ENCODE assay signal across 24 cellular contexts in the genomic region with DNA sequence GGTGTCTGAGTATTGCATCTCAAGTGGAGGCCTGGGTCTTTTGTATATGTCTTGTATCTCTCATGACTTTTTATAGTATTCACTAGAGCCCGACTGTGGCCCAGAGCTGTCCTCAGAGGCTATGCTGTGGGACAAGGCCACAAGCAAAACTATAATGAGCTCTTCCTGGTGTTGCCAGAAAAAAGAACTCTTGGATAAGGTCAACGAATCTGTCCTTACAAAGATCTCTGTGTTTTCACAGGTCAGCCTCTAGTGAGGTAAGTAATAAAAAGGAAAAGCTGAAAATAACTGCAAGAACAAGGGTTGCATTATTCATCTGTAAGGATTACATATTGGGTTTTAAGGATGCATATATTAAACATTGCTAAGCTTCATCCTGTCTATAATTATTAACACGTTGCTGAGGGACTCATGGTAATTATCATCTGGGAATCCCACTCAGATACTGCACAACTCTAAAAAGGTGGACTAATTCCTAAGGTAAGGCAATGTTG.
DNase-seq lines count a peak whose midpoint lies in the region; ATAC-seq and TF ChIP-seq lines count a peak whose summit lies in the region.
"Had no signal": no experiment of that assay in that cellular context is flagged by ENCODE, and none has a peak within 500 bp of the region (broad histone marks: within the 10 kb centered on the region; RNA-seq: fewer than 3 reads in every experiment).

No MANE protein-coding gene starts in this region.

- DNase-seq in PC-3 (no peak), mammary epithelial cell (peak; percentile 32), neural crest cell (ENCODE audit: low read depth, low spot score) (no peak), DMS79 (lab: John Stamatoyannopoulos, UW) (no peak), NCI-H2171 treated with DMSO at 0.1 percent for 48 hours (lab: John Stamatoyannopoulos, UW) (no peak)
- no peak for DNase-seq in activated T-cell treated with anti-CD3 and anti-CD28 coated beads, Interleukin-2, amount 50 U/mL, for 48 hours
- DNase-seq: AML-193; C1 segment of cervical spinal cord; CD8-positive, alpha-beta memory T cell; EL; GF-D8; NCI-H1092 treated with DMSO at 0.1 percent for 48 hours; NCI-H1436 treated with DMSO at 0.1 percent for 48 hours; NCI-H2029; NCI-H345; NCI-H524; NCI-H82; SHP77; SW 1271 had no signal

- BruUV-seq in PC-3 (replicated peaks; lab: Mats Ljungman, UMichigan), result no TSS peak
- BruUV-seq in mammary epithelial cell (replicated peaks; lab: Mats Ljungman, UMichigan), result no TSS peak

- H3K36me3 ChIP-seq in PC-3 (ENCODE audit: low read depth, low read length) (no peaks in the 10 kb centered on the region), mammary epithelial cell (ENCODE audit: insufficient read depth, low read length) (no peaks in the 10 kb centered on the region)

- ATAC-seq in PC-3 (no peak), GM21723 (IDR thresholded peaks at IDR 0.05; ENCODE audit: unreplicated experiment) (no peak)
- ATAC-seq: HepG2 had no signal

- peaks cover 34% of the 10 kb centered on the region for H3K4me1 Mint-ChIP-seq in neural crest cell
- H3K4me1 Mint-ChIP-seq: CD8-positive, alpha-beta memory T cell had no signal

- H3K9ac ChIP-seq in PC-3 (ENCODE audit: low read length) (peak overlapping the region; percentile 9), mammary epithelial cell (ENCODE audit: insufficient read depth, low read length) (no peak overlapping the region)

- CTCF ChIA-PET in PC-3 (lab: Charles Lee) (no interaction called here), mammary epithelial cell (lab: Charles Lee; ENCODE audit: low non-redundant PET) (interaction anchor here (0.6 kb wide), 1 partner anchor 11 kb away, joined by 8 read pairs; no protein-coding TSS in a partner anchor)

- peak overlapping the region; percentile 37 for H3K27ac ChIP-seq in C4-2B
- H3K27ac ChIP-seq in PC-3 (ENCODE audit: low read length), result peak overlapping the region; percentile 75
- H3K27ac ChIP-seq in mammary epithelial cell (ENCODE audit: insufficient read depth, low read depth, low read length), result peak overlapping the region; percentile 55
- H3K27ac ChIP-seq: SK-N-MC had no signal

- H3K4me1 ChIP-seq in PC-3 (ENCODE audit: insufficient read depth, low read length) (peaks cover 47% of the 10 kb centered on the region), mammary epithelial cell (ENCODE audit: insufficient read depth, low read length) (peaks cover 66% of the 10 kb centered on the region)

- WGBS in mammary epithelial cell (ENCODE audit: low coverage, missing lambda C conversion rate), result 31% methylated on average over 3 of the region's 3 CpGs

- H3K27me3 Mint-ChIP-seq in neural crest cell (ENCODE audit: low read depth), result peaks cover 13% of the 10 kb centered on the region

- H4K20me1 ChIP-seq in PC-3 (ENCODE audit: low read length), result no peaks in the 10 kb centered on the region
- no peaks in the 10 kb centered on the region for H4K20me1 ChIP-seq in mammary epithelial cell (ENCODE audit: insufficient read depth, low read length)

- intact Hi-C loops in PC-3 (cut with micrococcal nuclease) (no loop called here), mammary epithelial cell (cut with micrococcal nuclease) (no loop called here)

- no peaks in the 10 kb centered on the region for H3K36me3 Mint-ChIP-seq in neural crest cell (ENCODE audit: low read depth)
- H3K36me3 Mint-ChIP-seq: CD8-positive, alpha-beta memory T cell had no signal

- no peak overlapping the region for H3K27ac Mint-ChIP-seq in neural crest cell (ENCODE audit: unreplicated experiment)

- no peaks in the 10 kb centered on the region for H3K9me3 ChIP-seq in PC-3 (ENCODE audit: low read length)
- no peaks in the 10 kb centered on the region for H3K9me3 ChIP-seq in mammary epithelial cell (replicated peaks; ENCODE audit: insufficient read depth, low read length)

- H3K9me2 ChIP-seq in PC-3 (replicated peaks; ENCODE audit: low read length), result no peaks in the 10 kb centered on the region

- POLR2A ChIA-PET in PC-3 (lab: Charles Lee; ENCODE audit: unreplicated experiment), result no interaction called here

- dilution Hi-C loops in mammary epithelial cell (cut with HindIII; ENCODE audit: low sequenced_read_pairs), result no loop called here

- H3K79me2 ChIP-seq in PC-3 (ENCODE audit: low read length) (no peaks in the 10 kb centered on the region), mammary epithelial cell (ENCODE audit: insufficient read depth, low read length) (no peaks in the 10 kb centered on the region)

- H3K9me3 Mint-ChIP-seq in neural crest cell, result no peaks in the 10 kb centered on the region
- H3K9me3 Mint-ChIP-seq: CD8-positive, alpha-beta memory T cell had no signal

- no peak overlapping the region for H3K4me3 ChIP-seq in PC-3 (ENCODE audit: low read length)
- no peak overlapping the region for H3K4me3 ChIP-seq in mammary epithelial cell (replicated peaks in 1 of 3; ENCODE audit: insufficient read depth in 1 of 3, low read depth in 2 of 3, low read length in 3 of 3)
- H3K4me3 ChIP-seq: K562, SK-N-MC had no signal

- H3K4me2 ChIP-seq in PC-3 (ENCODE audit: low read length), result no peak overlapping the region
- H3K4me2 ChIP-seq in mammary epithelial cell (ENCODE audit: insufficient read depth, low read depth, low read length), result no peak overlapping the region

- in situ Hi-C loops in mammary epithelial cell (cut with MboI; ENCODE audit: low sequenced_read_pairs in 2 of 2), result no loop called here

- no peak overlapping the region for H2AFZ ChIP-seq in PC-3 (ENCODE audit: low read length)
- no peak overlapping the region for H2AFZ ChIP-seq in mammary epithelial cell (ENCODE audit: low read depth, low read length)

- H3K27me3 ChIP-seq in PC-3 (ENCODE audit: low read length) (no peaks in the 10 kb centered on the region), mammary epithelial cell (ENCODE audit: insufficient read depth, low read length) (no peaks in the 10 kb centered on the region)

- TF ChIP-seq CTCF in C4-2B (conservative IDR thresholded peaks at IDR 0.05) (no peak), PC-3 (conservative IDR thresholded peaks at IDR 0.05; ENCODE audit: low read depth, low read length) (no peak), mammary epithelial cell (conservative IDR thresholded peaks at IDR 0.05 in 1 of 2, IDR thresholded peaks at IDR 0.05 in 1 of 2; ENCODE audit: extremely low read depth in 1 of 2, insufficient read depth in 1 of 2, low read depth in 1 of 2, low read length in 2 of 2) (no peak), neural crest cell (conservative IDR thresholded peaks at IDR 0.05) (no peak)

- H3F3A ChIP-seq in PC-3 (ENCODE audit: low read length, unreplicated experiment), result no peaks in the 10 kb centered on the region

- peak overlapping the region; percentile 14 for H3K4me3 Mint-ChIP-seq in neural crest cell
- H3K4me3 Mint-ChIP-seq: CD8-positive, alpha-beta memory T cell had no signal
